ENCODE assay signal across 8 cellular contexts in the genomic region with DNA sequence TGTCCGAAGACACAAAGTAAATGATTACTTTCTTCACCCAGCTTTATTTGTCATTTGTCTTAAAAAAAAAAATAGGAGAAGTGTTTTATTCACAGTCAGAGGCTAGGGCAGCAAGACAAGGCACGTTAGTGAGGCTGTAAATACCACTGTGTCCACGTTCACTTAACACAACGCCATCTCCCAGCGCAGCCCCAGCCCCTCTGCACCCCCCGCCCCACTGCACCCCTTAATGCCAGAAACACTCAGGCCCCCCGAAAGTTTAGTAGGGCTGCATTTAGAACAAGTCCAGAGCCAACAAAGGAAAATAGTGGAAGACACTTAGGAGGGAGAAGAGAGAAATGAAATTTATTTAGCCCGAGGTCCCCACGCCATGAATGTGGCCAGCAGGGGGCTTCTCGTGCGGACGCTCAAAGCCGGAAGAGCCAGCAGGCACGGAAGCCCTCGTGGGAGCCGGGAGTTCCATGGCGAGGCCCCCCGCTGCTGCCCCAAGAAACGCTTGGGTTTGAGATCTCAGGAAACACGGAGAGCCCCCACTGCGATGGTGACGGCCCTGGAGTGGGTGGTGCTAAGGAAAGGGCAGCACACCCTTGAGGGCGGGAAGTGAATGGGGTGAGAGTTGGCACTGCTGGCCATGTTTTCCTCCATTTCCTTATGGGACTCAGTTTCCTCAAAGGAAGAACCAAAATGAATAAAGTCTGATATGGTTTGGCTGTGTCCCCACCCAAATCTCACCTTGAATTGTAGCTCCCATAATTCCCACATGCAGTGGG. TPM values are rescaled to one million over a fixed set of nuclear protein-coding genes. Genes with fewer than 3 reads are reported as not detected.
DNase-seq lines count a peak whose midpoint lies in the region; ATAC-seq and TF ChIP-seq lines count a peak whose summit lies in the region.

No MANE protein-coding gene starts in this region.

- peak overlapping the region; percentile 61 to 79 for H3K4me3 Mint-ChIP-seq in CD14-positive monocyte
- H3K4me3 Mint-ChIP-seq in activated naive CD4-positive, alpha-beta T cell treated with anti-CD3 and anti-CD28 coated beads, Interleukin-2, amount 10 ng/mL, durations not matched to agents 7 days and 5 days: peak overlapping the region; percentile 53

- ATAC-seq in upper lobe of left lung (ENCODE audit: low FRiP score in 2 of 2) (peak; percentile 85 to 89), HG03469 (IDR thresholded peaks at IDR 0.05; ENCODE audit: unreplicated experiment) (no peak)

- H3K4me1 ChIP-seq in Peyer's patch (no peaks in the 10 kb centered on the region), ovary (ENCODE audit: insufficient read depth) (peaks cover 2% of the 10 kb centered on the region), upper lobe of left lung (peaks cover 6 to 17% (median 13%) of the 10 kb centered on the region in 4 donors)

- intact Hi-C loops in CD14-positive monocyte (cut with micrococcal nuclease): loop anchor here (10.0 kb wide), 1 partner anchor 396 kb away; no protein-coding TSS in a partner anchor
- intact Hi-C loops in ovary (cut with DNase I): loop anchor here (2.0 to 5.0 kb wide), 2 partner anchors 393 to 398 kb away; no protein-coding TSS in a partner anchor

- H3K27me3 ChIP-seq in Peyer's patch: no peaks in the 10 kb centered on the region
- no peaks in the 10 kb centered on the region for H3K27me3 ChIP-seq in ovary
- no peaks in the 10 kb centered on the region for H3K27me3 ChIP-seq in upper lobe of left lung

- no peak for TF ChIP-seq EP300 in ovary (IDR thresholded peaks at IDR 0.05)
- no peak for TF ChIP-seq EP300 in upper lobe of left lung (IDR thresholded peaks at IDR 0.05)

- peaks cover 6 to 19% (median 10%) of the 10 kb centered on the region in 7 donors for H3K9me3 Mint-ChIP-seq in CD14-positive monocyte
- H3K9me3 Mint-ChIP-seq in activated naive CD4-positive, alpha-beta T cell treated with anti-CD3 and anti-CD28 coated beads, Interleukin-2, amount 10 ng/mL, durations not matched to agents 7 days and 5 days: no peaks in the 10 kb centered on the region

- H3K27ac ChIP-seq in Peyer's patch (peak overlapping the region; percentile 23 to 62 (median 44)), ovary (no peak overlapping the region), upper lobe of left lung (peak overlapping the region; percentile 59 to 82 (median 78))

- H3K27me3 Mint-ChIP-seq in CD14-positive monocyte (ENCODE audit: low read depth in 3 of 3): peaks cover 9 to 11% (median 10%) of the 10 kb centered on the region in 3 donors
- peaks cover 15% of the 10 kb centered on the region for H3K27me3 Mint-ChIP-seq in activated naive CD4-positive, alpha-beta T cell treated with anti-CD3 and anti-CD28 coated beads, Interleukin-2, amount 10 ng/mL, durations not matched to agents 7 days and 5 days

- H3K9me3 ChIP-seq in Peyer's patch (no peaks in the 10 kb centered on the region), ovary (no peaks in the 10 kb centered on the region), upper lobe of left lung (no peaks in the 10 kb centered on the region)

- CTCF ChIA-PET in activated naive CD4-positive, alpha-beta T cell treated with anti-CD3 and anti-CD28 coated beads, Interleukin-2, amount 10 ng/mL, durations not matched to agents 7 days and 5 days (lab: Charles Lee): interaction anchor here (0.6 to 2.8 kb wide), 24 partner anchors 8 to 425 kb away, joined by 3 to 74 read pairs (median 3); no protein-coding TSS in a partner anchor

- peak; percentile 36 for TF ChIP-seq CTCF in CD14-positive monocyte (IDR thresholded peaks at IDR 0.05)
- peak; percentile 68 to 79 (median 72) for TF ChIP-seq CTCF in Peyer's patch (IDR thresholded peaks at IDR 0.05)
- peak; percentile 49 to 69 (median 62) for TF ChIP-seq CTCF in ovary (IDR thresholded peaks at IDR 0.05)
- TF ChIP-seq CTCF in upper lobe of left lung (IDR thresholded peaks at IDR 0.05): peak; percentile 59 to 79 (median 73)

- peak overlapping the region in 3 of 7 donors; percentile 10 to 38 (median 38) for H3K27ac Mint-ChIP-seq in CD14-positive monocyte
- H3K27ac Mint-ChIP-seq in activated naive CD4-positive, alpha-beta T cell treated with anti-CD3 and anti-CD28 coated beads, Interleukin-2, amount 10 ng/mL, durations not matched to agents 7 days and 5 days: no peak overlapping the region

- no peaks in the 10 kb centered on the region for H3K36me3 Mint-ChIP-seq in CD14-positive monocyte
- no peaks in the 10 kb centered on the region for H3K36me3 Mint-ChIP-seq in activated naive CD4-positive, alpha-beta T cell treated with anti-CD3 and anti-CD28 coated beads, Interleukin-2, amount 10 ng/mL, durations not matched to agents 7 days and 5 days

- DNase-seq in CD14-positive monocyte (ENCODE audit: low spot score): no peak
- DNase-seq in HCEC 1CT: peak; percentile 25
- DNase-seq in Peyer's patch: peak; percentile 68 to 86 (median 84)
- DNase-seq in activated naive CD4-positive, alpha-beta T cell treated with anti-CD3 and anti-CD28 coated beads, Interleukin-2, amount 10 ng/mL, durations not matched to agents 7 days and 5 days: peak; percentile 60
- DNase-seq in globus pallidus (ENCODE audit: low spot score): peak; percentile 33
- DNase-seq in ovary: peak; percentile 47 to 83 (median 74)
- DNase-seq in upper lobe of left lung: peak; percentile 53 to 83

- TF ChIP-seq POLR2A in Peyer's patch (IDR thresholded peaks at IDR 0.05): no peak
- no peak for TF ChIP-seq POLR2A in ovary (IDR thresholded peaks at IDR 0.05)
- TF ChIP-seq POLR2A in upper lobe of left lung (IDR thresholded peaks at IDR 0.05): no peak

- H3K4me1 Mint-ChIP-seq in CD14-positive monocyte: peaks cover 17% of the 10 kb centered on the region
- H3K4me1 Mint-ChIP-seq in activated naive CD4-positive, alpha-beta T cell treated with anti-CD3 and anti-CD28 coated beads, Interleukin-2, amount 10 ng/mL, durations not matched to agents 7 days and 5 days: peaks cover 14% of the 10 kb centered on the region

- H3K4me3 ChIP-seq in Peyer's patch: peak overlapping the region; percentile 31 to 47 (median 43)
- H3K4me3 ChIP-seq in ovary: peak overlapping the region; percentile 27
- peak overlapping the region; percentile 11 to 53 (median 42) for H3K4me3 ChIP-seq in upper lobe of left lung

- 7 to 15% (median 10%) methylated on average over 23 of the region's 23 CpGs for WGBS in ovary, 3 donors
- 3 to 7% methylated on average over 23 of the region's 23 CpGs for WGBS in upper lobe of left lung, 2 donors

- no peaks in the 10 kb centered on the region for H3K36me3 ChIP-seq in Peyer's patch
- no peaks in the 10 kb centered on the region for H3K36me3 ChIP-seq in ovary
- no peaks in the 10 kb centered on the region for H3K36me3 ChIP-seq in upper lobe of left lung

RNA-seq across cellular contexts. Expression of gene IYD, which starts 50.2 kb away (rescaled TPM):
- polyA plus RNA-seq in CD14-positive monocyte: not detected
- 10 to 100 TPM in 3 of 4 donors, under 1 TPM in 1; 0.83 to 57.0 (median 36.8) TPM for total RNA-seq in Peyer's patch
- total RNA-seq in ovary: not detected
- not detected for polyA plus RNA-seq in ovary
- total RNA-seq in upper lobe of left lung: 1 to 10 TPM in 4 of 6 donors, under 1 TPM in 2; under 0.01 to 3.2 (median 1.7) TPM

Comparison
In these comparisons a context has a peak if more than half of its experiments do, and no peak if none do; other contexts are left out.
1. H3K27ac ChIP-seq: peak in Peyer's patch (4 of 4) and upper lobe of left lung (4 of 4); none in ovary (0 of 2).
2. Peak in every context shown above with its lines, with median percentiles within 50 percentile points of each other: CTCF ChIP-seq and H3K4me3 ChIP-seq.